ENCODE assay signal across 8 cellular contexts in the genomic region with DNA sequence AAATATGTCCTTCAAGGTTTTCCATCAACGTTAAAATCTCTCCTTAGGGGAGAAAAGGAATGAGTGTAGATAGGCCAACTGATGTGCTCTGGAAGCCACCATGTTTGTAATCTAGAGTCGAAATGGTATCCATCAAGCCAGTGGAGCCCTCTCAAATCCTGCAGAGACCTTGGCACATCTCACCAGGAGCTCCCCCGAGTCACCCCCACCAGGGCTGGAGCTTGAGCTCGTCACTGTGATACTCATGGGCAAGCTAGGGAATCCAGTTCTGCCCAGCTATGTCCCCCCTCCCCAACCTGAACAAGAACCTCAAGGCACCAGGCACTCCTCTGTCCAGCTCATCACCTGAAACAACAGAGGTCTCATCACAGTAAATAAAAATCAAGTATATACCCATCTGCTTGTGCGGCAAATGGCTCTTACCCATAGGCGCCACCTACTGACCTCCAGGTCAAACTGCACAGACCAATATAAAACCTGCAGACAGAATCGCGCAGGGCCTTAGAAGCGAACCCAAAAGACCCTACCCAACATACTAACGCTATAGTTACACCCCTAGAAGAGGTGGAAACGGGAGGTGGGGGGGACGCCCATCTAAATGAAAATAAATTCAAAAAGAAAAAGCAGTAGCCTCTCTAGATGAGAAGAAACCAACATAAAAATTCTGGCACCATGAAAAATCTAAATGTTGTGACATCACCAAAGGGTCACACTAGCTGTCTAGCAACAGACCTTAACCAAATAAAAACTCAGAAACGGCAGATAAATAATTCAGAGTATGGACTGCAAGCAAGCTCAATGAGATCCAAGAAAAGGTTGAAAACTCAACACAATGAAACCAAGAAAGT.
A peak's percentile ranks its signal among the peaks of the same experiment; 100 is the strongest.
DNase-seq lines count a peak whose midpoint lies in the region; ATAC-seq and TF ChIP-seq lines count a peak whose summit lies in the region.

No MANE protein-coding gene starts in this region.

- no peak overlapping the region for H3K27ac Mint-ChIP-seq in memory B cell
- H3K27ac Mint-ChIP-seq in activated CD4-positive, alpha-beta T cell treated with anti-CD3 and anti-CD28 coated beads, Interleukin-2, amount 10 ng/mL, durations not matched to agents 7 days and 5 days, result no peak overlapping the region

- ATAC-seq in GM19455 (IDR thresholded peaks at IDR 0.05; ENCODE audit: unreplicated experiment) (peak; percentile 77), memory B cell (ENCODE audit: low read depth) (peak; percentile 43), GM21528 (IDR thresholded peaks at IDR 0.05; ENCODE audit: low FRiP score, unreplicated experiment) (no peak)

- CTCF ChIA-PET in activated CD4-positive, alpha-beta T cell treated with anti-CD3 and anti-CD28 coated beads, Interleukin-2, amount 10 ng/mL, durations not matched to agents 7 days and 5 days (lab: Charles Lee), result interaction anchor here (1.2 kb wide), 1 partner anchor 13 kb away, joined by 4 read pairs; no protein-coding TSS in a partner anchor

- H3K27ac ChIP-seq in MM.1S (ENCODE audit: low read length), result no peak overlapping the region

- no peaks in the 10 kb centered on the region for H3K27me3 Mint-ChIP-seq in memory B cell
- H3K27me3 Mint-ChIP-seq in activated CD4-positive, alpha-beta T cell treated with anti-CD3 and anti-CD28 coated beads, Interleukin-2, amount 10 ng/mL, durations not matched to agents 7 days and 5 days, result no peaks in the 10 kb centered on the region

- H2AFZ ChIP-seq in MM.1S (ENCODE audit: low read length), result no peak overlapping the region

- no peak overlapping the region for H3K9ac ChIP-seq in MM.1S (ENCODE audit: low read length)

- no peaks in the 10 kb centered on the region for H3K9me2 ChIP-seq in MM.1S (replicated peaks; ENCODE audit: insufficient read depth, low read length)

- H3K36me3 ChIP-seq in MM.1S (replicated peaks; ENCODE audit: insufficient read depth, low read length), result no peaks in the 10 kb centered on the region

- TF ChIP-seq CTCF in MM.1S (IDR thresholded peaks at IDR 0.05; ENCODE audit: low read length), result peak; percentile 50

- no peaks in the 10 kb centered on the region for H3F3A ChIP-seq in MM.1S (ENCODE audit: insufficient read depth, low read length)

- H3K9me3 ChIP-seq in MM.1S (replicated peaks; ENCODE audit: insufficient read depth, low read length), result no peaks in the 10 kb centered on the region

- peaks cover 8% of the 10 kb centered on the region for H3K4me1 Mint-ChIP-seq in memory B cell
- H3K4me1 Mint-ChIP-seq in activated CD4-positive, alpha-beta T cell treated with anti-CD3 and anti-CD28 coated beads, Interleukin-2, amount 10 ng/mL, durations not matched to agents 7 days and 5 days, result peaks cover 15% of the 10 kb centered on the region

- no peaks in the 10 kb centered on the region for H3K79me2 ChIP-seq in MM.1S (ENCODE audit: low read length)

- no peak overlapping the region for H3K4me3 ChIP-seq in MM.1S (ENCODE audit: low read length)

- peaks cover 6% of the 10 kb centered on the region for H3K36me3 Mint-ChIP-seq in memory B cell
- peaks cover 34% of the 10 kb centered on the region for H3K36me3 Mint-ChIP-seq in activated CD4-positive, alpha-beta T cell treated with anti-CD3 and anti-CD28 coated beads, Interleukin-2, amount 10 ng/mL, durations not matched to agents 7 days and 5 days (ENCODE audit: low read depth)

- peak; percentile 19 for DNase-seq in COLO829 (ENCODE audit: low spot score)
- peak; percentile 6 for DNase-seq in MM.1S
- peak; percentile 18 for DNase-seq in activated naive CD4-positive, alpha-beta T cell treated with anti-CD3 and anti-CD28 coated beads, Interleukin-2, amount 50 U/mL, for 16 hours
- no peak for DNase-seq in memory B cell (ENCODE audit: low spot score in 2 of 2)
- no peak for DNase-seq in activated CD4-positive, alpha-beta T cell treated with anti-CD3 and anti-CD28 coated beads, Interleukin-2, amount 10 ng/mL, durations not matched to agents 7 days and 5 days
- no peak for DNase-seq in SW 1271 (lab: John Stamatoyannopoulos, UW)

- H3K9me3 Mint-ChIP-seq in memory B cell, result peaks cover 10% of the 10 kb centered on the region
- H3K9me3 Mint-ChIP-seq in activated CD4-positive, alpha-beta T cell treated with anti-CD3 and anti-CD28 coated beads, Interleukin-2, amount 10 ng/mL, durations not matched to agents 7 days and 5 days, result peaks cover 14% of the 10 kb centered on the region

- no peaks in the 10 kb centered on the region for H4K20me1 ChIP-seq in MM.1S (ENCODE audit: insufficient read depth, low read length)

- H3K4me2 ChIP-seq in MM.1S (ENCODE audit: low read depth, low read length), result no peak overlapping the region

- H3K4me1 ChIP-seq in MM.1S (ENCODE audit: low read length), result no peaks in the 10 kb centered on the region

- POLR2A ChIA-PET in activated CD4-positive, alpha-beta T cell treated with anti-CD3 and anti-CD28 coated beads, Interleukin-2, amount 10 ng/mL, durations not matched to agents 7 days and 5 days (lab: Charles Lee), result no interaction called here

- no peaks in the 10 kb centered on the region for H3K27me3 ChIP-seq in MM.1S (replicated peaks; ENCODE audit: insufficient read depth, low read length)

- H3K4me3 Mint-ChIP-seq in memory B cell, result no peak overlapping the region
- no peak overlapping the region for H3K4me3 Mint-ChIP-seq in activated CD4-positive, alpha-beta T cell treated with anti-CD3 and anti-CD28 coated beads, Interleukin-2, amount 10 ng/mL, durations not matched to agents 7 days and 5 days

Comparison
In these comparisons a context has a peak if more than half of its experiments do, and no peak if none do; other contexts are left out.
1. DNase-seq: peak in COLO829 (single experiment), MM.1S (single experiment) and activated naive CD4-positive, alpha-beta T cell treated with anti-CD3 and anti-CD28 coated beads, Interleukin-2, amount 50 U/mL, for 16 hours (single experiment); none in memory B cell (0 of 2), activated CD4-positive, alpha-beta T cell treated with anti-CD3 and anti-CD28 coated beads, Interleukin-2, amount 10 ng/mL, durations not matched to agents 7 days and 5 days (single experiment) and SW 1271 (0 of 2).